In genomic region chr1:161950377-161950776, GRCh38 we compare ENCODE assay signal across 28 cellular contexts.
"Had no signal": no experiment of that assay in that cellular context is flagged by ENCODE, and none has a peak within 500 bp of the region (broad histone marks: within the 10 kb centered on the region; RNA-seq: fewer than 3 reads in every experiment).

No MANE protein-coding gene starts in this region.

- FAIRE-seq: pancreas, small intestine had no signal

- H3K27ac Mint-ChIP-seq: natural killer cell treated with Interleukin-12 subunit alpha and Interleukin-12 subunit beta and Interleukin-15 and Interleukin-18, amount 100 ng/mL, for 72 hours; nephron progenitor cell; stimulated activated effector memory CD8-positive, alpha-beta T cell treated with anti-CD3 and anti-CD28 coated beads, Interleukin-12 subunit alpha, Interleukin-12 subunit beta, amount 100 ng/mL, for 72 hours; stimulated activated naive B cell treated with anti-CD40 and anti-IgM and Interleukin-4, amounts not matched to agents 10 μg/mL and 1 μg/mL and 100 μg/mL, for 72 hours; stimulated activated naive CD8-positive, alpha-beta T cell treated with anti-CD3 and anti-CD28 coated beads, Interleukin-15, Interleukin-2, amounts not matched to agents 100 ng/mL and 50 ng/mL, for 24 hours had no signal

- H3K27me3 Mint-ChIP-seq: naive B cell; naive thymus-derived CD8-positive, alpha-beta T cell; natural killer cell treated with Interleukin-12 subunit alpha and Interleukin-12 subunit beta and Interleukin-15 and Interleukin-18, amount 100 ng/mL, for 72 hours; stimulated activated naive B cell treated with anti-CD40 and anti-IgM and Interleukin-4, amounts not matched to agents 10 μg/mL and 1 μg/mL and 100 μg/mL, for 72 hours; stimulated activated naive CD8-positive, alpha-beta T cell treated with anti-CD3 and anti-CD28 coated beads, Interleukin-15, Interleukin-2, amounts not matched to agents 100 ng/mL and 50 ng/mL, for 24 hours had no signal

- H3K4me3 ChIP-seq: pancreas, prostate gland, right lobe of liver, sigmoid colon, stomach, thoracic aorta, thyroid gland, tibial nerve, upper lobe of right lung, uterus had no signal

- H3K36me3 ChIP-seq: neutrophil, pancreas, prostate gland, right lobe of liver, sigmoid colon, thoracic aorta, thyroid gland, tibial nerve, upper lobe of right lung, uterus had no signal

- H3K4me1 ChIP-seq: pancreas, prostate gland, right lobe of liver had no signal

- H3K27ac ChIP-seq: neutrophil, pancreas, prostate gland, right lobe of liver, sigmoid colon, stomach, thoracic aorta, thyroid gland, tibial nerve, upper lobe of right lung had no signal

- H3K9me3 Mint-ChIP-seq: naive B cell; natural killer cell treated with Interleukin-12 subunit alpha and Interleukin-12 subunit beta and Interleukin-15 and Interleukin-18, amount 100 ng/mL, for 72 hours; neural crest cell; stimulated activated effector memory CD8-positive, alpha-beta T cell treated with anti-CD3 and anti-CD28 coated beads, Interleukin-12 subunit alpha, Interleukin-12 subunit beta, amount 100 ng/mL, for 72 hours; stimulated activated naive B cell treated with anti-CD40 and anti-IgM and Interleukin-4, amounts not matched to agents 10 μg/mL and 1 μg/mL and 100 μg/mL, for 72 hours had no signal

- H3K9me3 ChIP-seq: neutrophil, pancreas, prostate gland, right lobe of liver, sigmoid colon, stomach, thoracic aorta, thyroid gland, tibial nerve, upper lobe of right lung, uterus had no signal

- ATAC-seq: naive thymus-derived CD8-positive, alpha-beta T cell; natural killer cell treated with Interleukin-12 subunit alpha and Interleukin-12 subunit beta and Interleukin-15 and Interleukin-18, amount 100 ng/mL, for 72 hours; pancreas; right cardiac atrium; right lobe of liver; stimulated activated effector memory CD8-positive, alpha-beta T cell treated with anti-CD3 and anti-CD28 coated beads, Interleukin-12 subunit alpha, Interleukin-12 subunit beta, amount 100 ng/mL, for 72 hours; stimulated activated naive B cell treated with anti-CD40 and anti-IgM and Interleukin-4, amounts not matched to agents 10 μg/mL and 1 μg/mL and 100 μg/mL, for 72 hours; upper lobe of right lung had no signal

- DNase-seq: naive B cell; naive thymus-derived CD8-positive, alpha-beta T cell; nephron progenitor cell; nucleus accumbens; pancreas; right cardiac atrium; right lobe of liver; sigmoid colon; small intestine; stimulated activated CD4-positive, alpha-beta T cell treated with anti-CD3 and anti-CD28 coated beads, Interleukin-15, amount 100 ng/mL, for 24 hours; stimulated activated CD4-positive, alpha-beta T cell treated with anti-CD3 and anti-CD28 coated beads, Interleukin-2, amount 100 ng/mL, for 24 hours; stimulated activated CD4-positive, alpha-beta T cell treated with anti-CD3 and anti-CD28 coated beads, Interleukin-2, amount 100 ng/mL, for 48 hours; stimulated activated CD4-positive, alpha-beta T cell treated with anti-CD3 and anti-CD28 coated beads, Interleukin-4, amount 100 ng/mL, for 24 hours; stimulated activated naive B cell treated with anti-CD40 and anti-IgM and Interleukin-4, amounts not matched to agents 10 μg/mL and 1 μg/mL and 100 μg/mL, for 72 hours; stimulated activated naive CD4-positive, alpha-beta T cell treated with Interleukin-2 at 50 U/mL for 16 hours; stomach; thyroid gland; trophoblast cell; upper lobe of right lung; uterus had no signal

- H3K27me3 ChIP-seq: neutrophil, pancreas, right lobe of liver, sigmoid colon, stomach, thyroid gland, tibial nerve, upper lobe of right lung, uterus had no signal

- H3K36me3 Mint-ChIP-seq: natural killer cell treated with Interleukin-12 subunit alpha and Interleukin-12 subunit beta and Interleukin-15 and Interleukin-18, amount 100 ng/mL, for 72 hours had no signal

- H3K4me3 Mint-ChIP-seq: naive B cell; naive thymus-derived CD8-positive, alpha-beta T cell; natural killer cell treated with Interleukin-12 subunit alpha and Interleukin-12 subunit beta and Interleukin-15 and Interleukin-18, amount 100 ng/mL, for 72 hours; nephron progenitor cell; neural crest cell; stimulated activated effector memory CD8-positive, alpha-beta T cell treated with anti-CD3 and anti-CD28 coated beads, Interleukin-12 subunit alpha, Interleukin-12 subunit beta, amount 100 ng/mL, for 72 hours; stimulated activated naive B cell treated with anti-CD40 and anti-IgM and Interleukin-4, amounts not matched to agents 10 μg/mL and 1 μg/mL and 100 μg/mL, for 72 hours; stimulated activated naive CD8-positive, alpha-beta T cell treated with anti-CD3 and anti-CD28 coated beads, Interleukin-15, Interleukin-2, amounts not matched to agents 100 ng/mL and 50 ng/mL, for 24 hours had no signal

- H3K4me1 Mint-ChIP-seq: neural crest cell had no signal
